ENCODE assay signal across 2 cellular contexts in genomic region chr15:88651293-88651692, GRCh38.
TF ChIP-seq lines count a peak whose summit lies in the region.

No MANE protein-coding gene starts in this region.

TF ChIP-seq in GM12878, 131 proteins besides CTCF, POLR2A, EP300 and RAD21:
- TF ChIP-seq NR2C2 (IDR thresholded peaks at IDR 0.05; ENCODE audit: borderline replicate concordance, control insufficient read depth, insufficient read length, low read depth), result no peak
- no peak for TF ChIP-seq ATF3 (IDR thresholded peaks at IDR 0.05; ENCODE audit: borderline replicate concordance, extremely low read depth, low read depth, low read length)
- no peak for TF ChIP-seq CREB1 (IDR thresholded peaks at IDR 0.05; ENCODE audit: low read depth)
- no peak for TF ChIP-seq FOXK2 (IDR thresholded peaks at IDR 0.05)
- no peak for TF ChIP-seq CEBPB (IDR thresholded peaks at IDR 0.05; ENCODE audit: borderline replicate concordance in 1 of 2, low read depth in 2 of 2, low read length in 2 of 2)
- TF ChIP-seq POLR2AphosphoS2 (IDR thresholded peaks at IDR 0.05; ENCODE audit: low read depth, low read length), result no peak
- no peak for TF ChIP-seq ZZZ3 (IDR thresholded peaks at IDR 0.05; ENCODE audit: control insufficient read depth, insufficient read length, low read depth)
TF ChIP-seq in GM12878: peak in this region for 0.

TF ChIP-seq in HepG2, 621 proteins besides CTCF, POLR2A, EP300 and RAD21:
- TF ChIP-seq CBX1 (IDR thresholded peaks at IDR 0.05; ENCODE audit: low read depth), result no peak
- no peak for TF ChIP-seq ZNF724P (CRISPR knock-in tag; IDR thresholded peaks at IDR 0.05; ENCODE audit: borderline replicate concordance)
- no peak for TF ChIP-seq KLF6 (CRISPR knock-in tag; IDR thresholded peaks at IDR 0.05)
- TF ChIP-seq REPIN1 (CRISPR knock-in tag; IDR thresholded peaks at IDR 0.05; ENCODE audit: borderline replicate concordance, low read depth), result no peak
- TF ChIP-seq ZNF709 (CRISPR knock-in tag; IDR thresholded peaks at IDR 0.05), result no peak
- TF ChIP-seq, protein P1, sequence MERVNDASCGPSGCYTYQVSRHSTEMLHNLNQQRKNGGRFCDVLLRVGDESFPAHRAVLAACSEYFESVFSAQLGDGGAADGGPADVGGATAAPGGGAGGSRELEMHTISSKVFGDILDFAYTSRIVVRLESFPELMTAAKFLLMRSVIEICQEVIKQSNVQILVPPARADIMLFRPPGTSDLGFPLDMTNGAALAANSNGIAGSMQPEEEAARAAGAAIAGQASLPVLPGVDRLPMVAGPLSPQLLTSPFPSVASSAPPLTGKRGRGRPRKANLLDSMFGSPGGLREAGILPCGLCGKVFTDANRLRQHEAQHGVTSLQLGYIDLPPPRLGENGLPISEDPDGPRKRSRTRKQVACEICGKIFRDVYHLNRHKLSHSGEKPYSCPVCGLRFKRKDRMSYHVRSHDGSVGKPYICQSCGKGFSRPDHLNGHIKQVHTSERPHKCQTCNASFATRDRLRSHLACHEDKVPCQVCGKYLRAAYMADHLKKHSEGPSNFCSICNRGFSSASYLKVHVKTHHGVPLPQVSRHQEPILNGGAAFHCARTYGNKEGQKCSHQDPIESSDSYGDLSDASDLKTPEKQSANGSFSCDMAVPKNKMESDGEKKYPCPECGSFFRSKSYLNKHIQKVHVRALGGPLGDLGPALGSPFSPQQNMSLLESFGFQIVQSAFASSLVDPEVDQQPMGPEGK (CRISPR knock-in tag; IDR thresholded peaks at IDR 0.05), result no peak
- TF ChIP-seq ZNF781 (CRISPR knock-in tag; IDR thresholded peaks at IDR 0.05; ENCODE audit: borderline replicate concordance, not compliant biosample characterization), result no peak
- TF ChIP-seq ZNF616 (CRISPR knock-in tag; IDR thresholded peaks at IDR 0.05; ENCODE audit: low read depth), result no peak
- TF ChIP-seq ZNF383 (CRISPR knock-in tag; IDR thresholded peaks at IDR 0.05; ENCODE audit: borderline replicate concordance), result no peak
- no peak for TF ChIP-seq ESRRA (CRISPR knock-in tag; IDR thresholded peaks at IDR 0.05; ENCODE audit: low read depth)
- TF ChIP-seq ZNF160 (CRISPR knock-in tag; IDR thresholded peaks at IDR 0.05), result no peak
- no peak for TF ChIP-seq ZNF292 (CRISPR knock-in tag; IDR thresholded peaks at IDR 0.05; ENCODE audit: borderline replicate concordance, low read depth)
- TF ChIP-seq, protein P2, sequence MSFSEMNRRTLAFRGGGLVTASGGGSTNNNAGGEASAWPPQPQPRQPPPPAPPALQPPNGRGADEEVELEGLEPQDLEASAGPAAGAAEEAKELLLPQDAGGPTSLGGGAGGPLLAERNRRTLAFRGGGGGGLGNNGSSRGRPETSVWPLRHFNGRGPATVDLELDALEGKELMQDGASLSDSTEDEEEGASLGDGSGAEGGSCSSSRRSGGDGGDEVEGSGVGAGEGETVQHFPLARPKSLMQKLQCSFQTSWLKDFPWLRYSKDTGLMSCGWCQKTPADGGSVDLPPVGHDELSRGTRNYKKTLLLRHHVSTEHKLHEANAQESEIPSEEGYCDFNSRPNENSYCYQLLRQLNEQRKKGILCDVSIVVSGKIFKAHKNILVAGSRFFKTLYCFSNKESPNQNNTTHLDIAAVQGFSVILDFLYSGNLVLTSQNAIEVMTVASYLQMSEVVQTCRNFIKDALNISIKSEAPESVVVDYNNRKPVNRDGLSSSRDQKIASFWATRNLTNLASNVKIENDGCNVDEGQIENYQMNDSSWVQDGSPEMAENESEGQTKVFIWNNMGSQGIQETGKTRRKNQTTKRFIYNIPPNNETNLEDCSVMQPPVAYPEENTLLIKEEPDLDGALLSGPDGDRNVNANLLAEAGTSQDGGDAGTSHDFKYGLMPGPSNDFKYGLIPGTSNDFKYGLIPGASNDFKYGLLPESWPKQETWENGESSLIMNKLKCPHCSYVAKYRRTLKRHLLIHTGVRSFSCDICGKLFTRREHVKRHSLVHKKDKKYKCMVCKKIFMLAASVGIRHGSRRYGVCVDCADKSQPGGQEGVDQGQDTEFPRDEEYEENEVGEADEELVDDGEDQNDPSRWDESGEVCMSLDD (CRISPR knock-in tag; IDR thresholded peaks at IDR 0.05; ENCODE audit: borderline replicate concordance), result no peak
- TF ChIP-seq, protein P3, sequence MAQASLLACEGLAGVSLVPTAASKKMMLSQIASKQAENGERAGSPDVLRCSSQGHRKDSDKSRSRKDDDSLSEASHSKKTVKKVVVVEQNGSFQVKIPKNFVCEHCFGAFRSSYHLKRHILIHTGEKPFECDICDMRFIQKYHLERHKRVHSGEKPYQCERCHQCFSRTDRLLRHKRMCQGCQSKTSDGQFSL (CRISPR knock-in tag; IDR thresholded peaks at IDR 0.05), result no peak
- TF ChIP-seq ISX (CRISPR knock-in tag; conservative IDR thresholded peaks at IDR 0.05), result no peak
